In the genomic region with DNA sequence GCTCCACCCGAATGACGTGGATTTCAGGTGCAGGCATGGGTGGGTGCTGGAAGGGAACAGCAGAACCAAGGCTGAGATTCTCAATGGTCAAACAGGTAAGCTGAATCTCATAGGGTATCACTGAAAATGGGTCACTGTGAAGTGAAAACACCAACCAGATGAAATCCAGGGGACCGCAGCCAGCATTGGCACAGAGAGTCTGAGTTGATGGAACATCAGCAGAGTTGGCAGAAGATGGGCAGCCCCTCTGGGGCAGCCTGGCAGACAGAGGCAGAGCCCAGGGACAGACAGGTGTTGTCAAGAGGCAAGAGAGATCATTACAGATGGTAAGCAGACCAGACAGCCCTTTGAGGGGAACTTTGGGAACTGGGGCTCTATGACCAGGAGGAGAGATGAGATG, we compare ENCODE assay signal across 20 cellular contexts. TPM values are rescaled to one million over a fixed set of nuclear protein-coding genes. Genes with fewer than 3 reads are reported as not detected.
DNase-seq lines count a peak whose midpoint lies in the region; TF ChIP-seq lines count a peak whose summit lies in the region.
"Had no signal": no experiment of that assay in that cellular context is flagged by ENCODE, and none has a peak within 500 bp of the region (broad histone marks: within the 10 kb centered on the region; RNA-seq: fewer than 3 reads in every experiment).

No MANE protein-coding gene starts in this region.

- H3K27me3 Mint-ChIP-seq in Calu3 (ENCODE audit: unreplicated experiment), result no peaks in the 10 kb centered on the region

- peak overlapping the region; percentile 66 for H3K27ac Mint-ChIP-seq in Calu3 (ENCODE audit: unreplicated experiment)
- H3K27ac Mint-ChIP-seq: natural killer cell had no signal

- H3K27me3 ChIP-seq in esophagus squamous epithelium (no peaks in the 10 kb centered on the region), stomach (no peaks in the 10 kb centered on the region), mammary epithelial cell (ENCODE audit: insufficient read depth, low read length) (no peaks in the 10 kb centered on the region)
- H3K27me3 ChIP-seq: testis had no signal

- TF ChIP-seq CTCF in Calu3 (IDR thresholded peaks at IDR 0.05; ENCODE audit: unreplicated experiment) (no peak), RWPE1 (conservative IDR thresholded peaks at IDR 0.05; ENCODE audit: low read depth) (no peak), esophagus squamous epithelium (IDR thresholded peaks at IDR 0.05) (no peak), stomach (IDR thresholded peaks at IDR 0.05) (no peak), mammary epithelial cell (conservative IDR thresholded peaks at IDR 0.05 in 1 of 2, IDR thresholded peaks at IDR 0.05 in 1 of 2; ENCODE audit: extremely low read depth in 1 of 2, insufficient read depth in 1 of 2, low read depth in 1 of 2, low read length in 2 of 2) (no peak)

- H3K4me3 ChIP-seq in esophagus squamous epithelium (no peak overlapping the region), stomach (no peak overlapping the region), mammary epithelial cell (replicated peaks in 1 of 3; ENCODE audit: insufficient read depth in 1 of 3, low read depth in 2 of 3, low read length in 3 of 3) (no peak overlapping the region)
- H3K4me3 ChIP-seq: prostate gland, testis had no signal

- peaks cover 61% of the 10 kb centered on the region for H4K20me1 ChIP-seq in mammary epithelial cell (ENCODE audit: insufficient read depth, low read length)

- no TSS peak for BruUV-seq in Calu3 (replicated peaks; lab: Mats Ljungman, UMichigan)
- BruUV-seq in mammary epithelial cell (replicated peaks; lab: Mats Ljungman, UMichigan), result no TSS peak

- peaks cover 0 to 7% (median 0%) of the 10 kb centered on the region in 3 donors for H3K9me3 ChIP-seq in esophagus squamous epithelium
- H3K9me3 ChIP-seq in stomach, result peaks cover 0 to 5% (median 2%) of the 10 kb centered on the region in 4 donors
- no peaks in the 10 kb centered on the region for H3K9me3 ChIP-seq in mammary epithelial cell (replicated peaks; ENCODE audit: insufficient read depth, low read length)
- H3K9me3 ChIP-seq: prostate gland, testis had no signal

- DNase-seq in Calu3 (no peak), RWPE1 (ENCODE audit: low spot score) (no peak), esophagus squamous epithelium (lab: John Stamatoyannopoulos, UW) (no peak), stomach (no peak), NCI-H524 (lab: John Stamatoyannopoulos, UW) (no peak), mammary epithelial cell (no peak), middle frontal gyrus (ENCODE audit: extremely low spot score, low spot score) (no peak)
- DNase-seq: activated CD8-positive, alpha-beta memory T cell treated with anti-CD3 and anti-CD28 coated beads, Interleukin-2, amount 50 U/mL, for 48 hours; activated gamma-delta T cell; AML-193; anterior cingulate cortex; foreskin fibroblast; Karpas-422; natural killer cell; NCI-H1048; NCI-H1930; NCI-H345; stimulated activated CD8-positive, alpha-beta memory T cell treated with anti-CD3 and anti-CD28 coated beads, Interleukin-4, amount 100 ng/mL, for 48 hours; testis had no signal

- H3K27ac ChIP-seq in RWPE1, result peak overlapping the region; percentile 53
- peak overlapping the region in 3 of 4 donors; percentile 79 to 93 (median 90) for H3K27ac ChIP-seq in esophagus squamous epithelium
- H3K27ac ChIP-seq in stomach, result peak overlapping the region in 4 of 5 donors; percentile 42 to 91 (median 70)
- H3K27ac ChIP-seq in mammary epithelial cell (ENCODE audit: insufficient read depth, low read depth, low read length), result no peak overlapping the region
- H3K27ac ChIP-seq: testis had no signal

- TF ChIP-seq POLR2A in esophagus squamous epithelium (IDR thresholded peaks at IDR 0.05), result no peak
- TF ChIP-seq POLR2A in stomach (IDR thresholded peaks at IDR 0.05), result no peak

- no peak overlapping the region for H3K4me2 ChIP-seq in mammary epithelial cell (ENCODE audit: insufficient read depth, low read depth, low read length)

- H3K36me3 Mint-ChIP-seq in Calu3 (ENCODE audit: insufficient read depth, unreplicated experiment), result peaks cover 51% of the 10 kb centered on the region

- peaks cover under 1% of the 10 kb centered on the region for H3K9me3 Mint-ChIP-seq in Calu3 (ENCODE audit: low read depth, unreplicated experiment)

- WGBS in esophagus squamous epithelium, 2 donors, result 72 to 84% methylated on average over 3 of the region's 3 CpGs
- WGBS in stomach, 5 donors, result 81 to 93% (median 91%) methylated on average over 3 of the region's 3 CpGs
- WGBS in mammary epithelial cell (ENCODE audit: low coverage, missing lambda C conversion rate), result 36% methylated on average over 3 of the region's 3 CpGs

- TF ChIP-seq EP300 in stomach (IDR thresholded peaks at IDR 0.05), result no peak

- no peaks in the 10 kb centered on the region for H3K36me3 ChIP-seq in esophagus squamous epithelium
- no peaks in the 10 kb centered on the region for H3K36me3 ChIP-seq in stomach
- peaks cover 17% of the 10 kb centered on the region for H3K36me3 ChIP-seq in mammary epithelial cell (ENCODE audit: insufficient read depth, low read length)
- H3K36me3 ChIP-seq: prostate gland had no signal

- in situ Hi-C loops in mammary epithelial cell (cut with MboI; ENCODE audit: low sequenced_read_pairs in 2 of 2), result no loop called here

- H3K4me1 ChIP-seq in esophagus squamous epithelium (peaks cover 16 to 86% (median 44%) of the 10 kb centered on the region in 3 donors), stomach (peaks cover 54 to 90% (median 70%) of the 10 kb centered on the region in 4 donors), mammary epithelial cell (ENCODE audit: insufficient read depth, low read length) (peaks cover 43% of the 10 kb centered on the region)

- intact Hi-C loops in Calu3 (cut with micrococcal nuclease; ENCODE audit: unreplicated experiment), result no loop called here
- intact Hi-C loops in esophagus squamous epithelium (cut with DNase I), result no loop called here
- intact Hi-C loops in stomach (cut with DNase I; ENCODE audit: low total_unique reads), result no loop called here
- intact Hi-C loops in mammary epithelial cell (cut with micrococcal nuclease), result no loop called here

- H3K4me1 Mint-ChIP-seq in Calu3 (ENCODE audit: low read depth, unreplicated experiment), result peaks cover 23% of the 10 kb centered on the region
- H3K4me1 Mint-ChIP-seq: natural killer cell had no signal

- H3K9ac ChIP-seq in mammary epithelial cell (ENCODE audit: insufficient read depth, low read length), result no peak overlapping the region

- POLR2A ChIA-PET in RWPE1 (lab: Yijun Ruan, JAX; ENCODE audit: low non-redundant PET), result no interaction called here

- H3K4me3 Mint-ChIP-seq in Calu3 (ENCODE audit: low read depth, unreplicated experiment), result no peak overlapping the region
- H3K4me3 Mint-ChIP-seq: natural killer cell had no signal

- H2AFZ ChIP-seq in mammary epithelial cell (ENCODE audit: low read depth, low read length), result no peak overlapping the region

- peaks cover 100% of the 10 kb centered on the region for H3K79me2 ChIP-seq in mammary epithelial cell (ENCODE audit: insufficient read depth, low read length)

- CTCF ChIA-PET in Calu3 (lab: Charles Lee) (no interaction called here), RWPE1 (lab: Yijun Ruan, JAX) (interaction anchor here (1.2 kb wide), 1 partner anchor 20 kb away, joined by 3 read pairs; no protein-coding TSS in a partner anchor), mammary epithelial cell (lab: Charles Lee; ENCODE audit: low non-redundant PET) (no interaction called here)

- dilution Hi-C loops in mammary epithelial cell (cut with HindIII; ENCODE audit: low sequenced_read_pairs), result no loop called here

RNA-seq across cellular contexts. Expression of gene ACTN1, which starts 48.0 kb away (rescaled TPM):
- total RNA-seq in Calu3 (2022), result 246 and 326 TPM in 2 replicates
- total RNA-seq in esophagus squamous epithelium, result 100 to 1,000 TPM; 118 to 145 (median 131) TPM
- total RNA-seq in stomach, result 100 to 1,000 TPM; 191 to 504 (median 237) TPM
- 10 to 100 TPM; 25.7 to 87.7 (median 43.6) TPM for polyA plus RNA-seq in stomach
- total RNA-seq in mammary epithelial cell, result 1,000 to 10,000 TPM in 1 of 2 donors, 100 to 1,000 TPM in 1; 841 to 1,322 TPM
- polyA plus RNA-seq in mammary epithelial cell, result 813 TPM
- polyA minus RNA-seq in mammary epithelial cell, result 1,325 TPM
